ENCODE assay signal across 30 cellular contexts in the genomic region with DNA sequence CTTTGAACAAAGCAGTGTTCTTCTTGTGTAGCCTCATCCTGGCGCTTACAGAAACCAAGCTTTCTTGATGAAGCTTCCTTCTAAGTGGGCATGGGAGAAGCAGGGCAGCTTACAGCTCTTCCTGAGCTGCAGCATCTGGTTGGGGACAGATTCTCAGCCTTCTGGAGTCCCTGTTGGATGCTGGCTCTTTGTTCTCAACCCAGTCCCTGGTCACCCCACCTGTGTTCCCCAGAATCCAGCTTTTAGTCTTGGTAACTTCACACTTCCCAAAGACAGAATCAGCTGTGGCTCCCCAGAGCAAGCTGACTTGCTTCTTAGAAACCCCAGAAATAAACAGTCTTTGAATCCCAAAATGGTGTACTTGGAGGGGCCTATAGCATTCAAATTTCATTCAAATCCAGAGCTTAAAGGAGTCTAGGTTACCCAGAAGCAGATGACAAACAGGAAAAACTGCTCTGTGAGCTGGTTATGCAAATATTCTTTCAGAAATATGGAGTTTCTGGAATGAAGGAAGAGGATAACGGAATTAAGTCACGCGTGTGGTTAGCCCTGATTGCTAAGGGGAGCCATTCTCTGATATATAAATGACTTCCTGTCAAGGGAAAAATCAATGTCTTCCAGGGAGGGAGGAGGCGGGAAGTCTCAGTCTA.
"Had no signal": no experiment of that assay in that cellular context is flagged by ENCODE, and none has a peak within 500 bp of the region (broad histone marks: within the 10 kb centered on the region; RNA-seq: fewer than 3 reads in every experiment).

No MANE protein-coding gene starts in this region.

- H3K9me3 ChIP-seq: SJCRH30, SK-N-SH had no signal

- H3K27me3 Mint-ChIP-seq: activated CD8-positive, alpha-beta memory T cell treated with anti-CD3 and anti-CD28 coated beads, Interleukin-2, amount 10 ng/mL, durations not matched to agents 7 days and 5 days; activated naive CD4-positive, alpha-beta T cell treated with anti-CD3 and anti-CD28 coated beads, Interleukin-2, amount 50 U/mL, for 24 hours; activated T-cell treated with anti-CD3 and anti-CD28 coated beads, Interleukin-2, amount 50 U/mL, for 24 hours had no signal

- H3K27ac ChIP-seq: KMS-11, Peyer's patch, RWPE1, SJCRH30 had no signal

- H3K27ac Mint-ChIP-seq: activated CD8-positive, alpha-beta memory T cell treated with anti-CD3 and anti-CD28 coated beads, Interleukin-2, amount 10 ng/mL, durations not matched to agents 7 days and 5 days; activated naive CD4-positive, alpha-beta T cell treated with anti-CD3 and anti-CD28 coated beads, Interleukin-2, amount 50 U/mL, for 24 hours; activated T-cell treated with anti-CD3 and anti-CD28 coated beads, Interleukin-2, amount 50 U/mL, for 24 hours; activated T-helper 1 cell treated with anti-CD3 and anti-CD28 coated beads, Interleukin-12 subunit alpha, Interleukin-12 subunit beta, Interleukin-2, Interleukin-4 antibody, amounts not matched to agents 30 ng/mL and 10 ng/mL and 1 ng/mL, durations not matched to agents 14 hours and 24 hours and 36 hours had no signal

- H3K4me3 ChIP-seq: breast epithelium, MG63, Peyer's patch, SJCRH30 had no signal

- H3K4me3 Mint-ChIP-seq: activated CD8-positive, alpha-beta memory T cell treated with anti-CD3 and anti-CD28 coated beads, Interleukin-2, amount 10 ng/mL, durations not matched to agents 7 days and 5 days; activated naive CD4-positive, alpha-beta T cell treated with anti-CD3 and anti-CD28 coated beads, Interleukin-2, amount 50 U/mL, for 24 hours; activated T-cell treated with anti-CD3 and anti-CD28 coated beads, Interleukin-2, amount 50 U/mL, for 24 hours; activated T-helper 1 cell treated with anti-CD3 and anti-CD28 coated beads, Interleukin-12 subunit alpha, Interleukin-12 subunit beta, Interleukin-2, Interleukin-4 antibody, amounts not matched to agents 30 ng/mL and 10 ng/mL and 1 ng/mL, durations not matched to agents 14 hours and 24 hours and 36 hours had no signal

- H3K27me3 ChIP-seq: breast epithelium, MG63, Peyer's patch, SJCRH30 had no signal

- H3K36me3 ChIP-seq: breast epithelium, MG63, Peyer's patch, SJCRH30 had no signal

- ATAC-seq: activated CD8-positive, alpha-beta memory T cell treated with anti-CD3 and anti-CD28 coated beads, Interleukin-2, amount 10 ng/mL, durations not matched to agents 7 days and 5 days had no signal

- H3K4me2 ChIP-seq: KMS-11, SK-N-SH had no signal

- H3K9ac ChIP-seq: KMS-11, SK-N-SH had no signal

- H3K9me2 ChIP-seq: SK-N-SH had no signal

- H3K4me1 ChIP-seq: breast epithelium, Peyer's patch, SJCRH30 had no signal

- DNase-seq: activated CD4-positive, alpha-beta T cell treated with anti-CD3 and anti-CD28 coated beads for 48 hours; activated CD4-positive, alpha-beta T cell treated with anti-CD3 and anti-CD28 coated beads, Interleukin-2, amount 50 U/mL, for 48 hours; activated CD4-positive, CD25-positive, alpha-beta regulatory T cell treated with anti-CD3 and anti-CD28 coated beads, Interleukin-2, amount 50 U/mL, for 72 hours; activated CD8-positive, alpha-beta memory T cell treated with anti-CD3 and anti-CD28 coated beads, Interleukin-2, amount 10 ng/mL, durations not matched to agents 7 days and 5 days; activated effector memory CD4-positive, alpha-beta T cell treated with Interleukin-2 at 50 U/mL for 16 hours; activated naive CD4-positive, alpha-beta T cell; activated T-cell treated with anti-CD3 and anti-CD28 coated beads, Interleukin-2, amount 50 U/mL, for 24 hours; aorta; caudate nucleus; MG63; MV-4-11; NCI-H1105 treated with DMSO at 0.1 percent for 48 hours; NCI-H1436 treated with DMSO at 0.1 percent for 48 hours; NCI-H187; NCI-H2081; NCI-H446; NCI-H524; NCI-H82; NK-92 treated with Interleukin-12 subunit alpha and Interleukin-12 subunit beta, amount 100 ng/mL, for 24 hours; OCI-M1; Peyer's patch; Right ventricle myocardium superior; SJCRH30; SK-N-SH; T-helper 1 cell had no signal

- H3K36me3 Mint-ChIP-seq: activated CD8-positive, alpha-beta memory T cell treated with anti-CD3 and anti-CD28 coated beads, Interleukin-2, amount 10 ng/mL, durations not matched to agents 7 days and 5 days; activated naive CD4-positive, alpha-beta T cell treated with anti-CD3 and anti-CD28 coated beads, Interleukin-2, amount 50 U/mL, for 24 hours had no signal

- H3K4me1 Mint-ChIP-seq: activated CD8-positive, alpha-beta memory T cell treated with anti-CD3 and anti-CD28 coated beads, Interleukin-2, amount 10 ng/mL, durations not matched to agents 7 days and 5 days; activated naive CD4-positive, alpha-beta T cell treated with anti-CD3 and anti-CD28 coated beads, Interleukin-2, amount 50 U/mL, for 24 hours had no signal
